ENCODE assay signal across 24 cellular contexts in the genomic region with DNA sequence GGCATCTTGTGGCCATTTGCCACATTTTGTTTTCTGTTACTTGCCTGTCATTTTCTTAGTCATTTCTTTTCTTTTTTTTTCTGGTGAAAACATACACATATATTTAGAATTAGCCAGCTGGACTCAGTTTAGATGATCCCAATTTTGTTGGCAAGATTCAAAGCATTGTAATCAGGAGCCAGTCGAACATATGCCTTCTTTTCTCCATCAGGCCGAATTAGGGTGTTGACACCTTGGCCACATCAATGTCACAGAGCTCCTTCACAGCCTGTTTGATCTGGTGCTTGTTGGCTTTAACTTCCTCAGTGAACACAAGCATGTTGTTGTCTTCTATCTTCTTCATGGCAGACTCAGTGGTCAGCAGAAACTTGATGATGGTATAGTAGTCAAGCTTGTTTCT. TPM values are rescaled to one million over a fixed set of nuclear protein-coding genes. Genes with fewer than 3 reads are reported as not detected.
A peak's percentile ranks its signal among the peaks of the same experiment; 100 is the strongest.
DNase-seq lines count a peak whose midpoint lies in the region; ATAC-seq and TF ChIP-seq lines count a peak whose summit lies in the region.
"Had no signal": no experiment of that assay in that cellular context is flagged by ENCODE, and none has a peak within 500 bp of the region (broad histone marks: within the 10 kb centered on the region; RNA-seq: fewer than 3 reads in every experiment).

No MANE protein-coding gene starts in this region.

- H3K4me1 Mint-ChIP-seq in activated naive CD8-positive, alpha-beta T cell (ENCODE audit: low read depth), result peaks cover 32% of the 10 kb centered on the region
- H3K4me1 Mint-ChIP-seq in activated naive CD8-positive, alpha-beta T cell treated with anti-CD3 and anti-CD28 coated beads, Interleukin-2, amount 50 U/mL, for 24 hours, result peaks cover 20% of the 10 kb centered on the region
- H3K4me1 Mint-ChIP-seq in effector memory CD8-positive, alpha-beta T cell (ENCODE audit: low read depth in 2 of 2), result peaks cover 23 to 31% of the 10 kb centered on the region in 2 donors
- H3K4me1 Mint-ChIP-seq in type B pancreatic cell (ENCODE audit: unreplicated experiment), result no peaks in the 10 kb centered on the region

- in situ Hi-C loops in G401 (cut with HindIII; ENCODE audit: low sequenced_read_pairs), result no loop called here

- no peaks in the 10 kb centered on the region for H3K27me3 ChIP-seq in MG63
- H3K27me3 ChIP-seq: SJCRH30 had no signal

- no peak overlapping the region for H3K27ac Mint-ChIP-seq in activated naive CD8-positive, alpha-beta T cell
- H3K27ac Mint-ChIP-seq in activated naive CD8-positive, alpha-beta T cell treated with anti-CD3 and anti-CD28 coated beads, Interleukin-2, amount 50 U/mL, for 24 hours, result no peak overlapping the region
- H3K27ac Mint-ChIP-seq in effector memory CD8-positive, alpha-beta T cell, result peak overlapping the region in 1 of 2 donors; percentile 30
- H3K27ac Mint-ChIP-seq in type B pancreatic cell, result no peak overlapping the region
- H3K27ac Mint-ChIP-seq: HFFc6 had no signal

- no peaks in the 10 kb centered on the region for H3K9me3 ChIP-seq in MG63
- H3K9me3 ChIP-seq: HAP-1, SJCRH30 had no signal

- no peaks in the 10 kb centered on the region for H3K27me3 Mint-ChIP-seq in activated naive CD8-positive, alpha-beta T cell
- H3K27me3 Mint-ChIP-seq in activated naive CD8-positive, alpha-beta T cell treated with anti-CD3 and anti-CD28 coated beads, Interleukin-2, amount 50 U/mL, for 24 hours, result no peaks in the 10 kb centered on the region
- H3K27me3 Mint-ChIP-seq in effector memory CD8-positive, alpha-beta T cell, result no peaks in the 10 kb centered on the region
- H3K27me3 Mint-ChIP-seq in type B pancreatic cell, result no peaks in the 10 kb centered on the region

- H3K4me3 Mint-ChIP-seq in activated naive CD8-positive, alpha-beta T cell, result peak overlapping the region; percentile 17
- H3K4me3 Mint-ChIP-seq in activated naive CD8-positive, alpha-beta T cell treated with anti-CD3 and anti-CD28 coated beads, Interleukin-2, amount 50 U/mL, for 24 hours, result no peak overlapping the region
- peak overlapping the region; percentile 7 to 14 for H3K4me3 Mint-ChIP-seq in effector memory CD8-positive, alpha-beta T cell
- no peak overlapping the region for H3K4me3 Mint-ChIP-seq in type B pancreatic cell
- H3K4me3 Mint-ChIP-seq: HFFc6 had no signal

- H3K36me3 ChIP-seq in MG63, result peaks cover 9% of the 10 kb centered on the region

- no peak overlapping the region for H3K4me3 ChIP-seq in MG63
- H3K4me3 ChIP-seq: GM12878, HAP-1, SJCRH30 had no signal

- peaks cover 7% of the 10 kb centered on the region for H3K36me3 Mint-ChIP-seq in activated naive CD8-positive, alpha-beta T cell
- peaks cover 39% of the 10 kb centered on the region for H3K36me3 Mint-ChIP-seq in activated naive CD8-positive, alpha-beta T cell treated with anti-CD3 and anti-CD28 coated beads, Interleukin-2, amount 50 U/mL, for 24 hours (ENCODE audit: low read depth)
- no peaks in the 10 kb centered on the region for H3K36me3 Mint-ChIP-seq in effector memory CD8-positive, alpha-beta T cell (ENCODE audit: insufficient read depth)
- peaks cover 35% of the 10 kb centered on the region for H3K36me3 Mint-ChIP-seq in type B pancreatic cell

- ATAC-seq in activated naive CD8-positive, alpha-beta T cell treated with anti-CD3 and anti-CD28 coated beads, Interleukin-2, amount 50 U/mL, for 24 hours, result no peak
- no peak for ATAC-seq in effector memory CD8-positive, alpha-beta T cell (replicated peaks)
- ATAC-seq: GM12878, PC-3 had no signal

- H3K9me3 Mint-ChIP-seq in activated naive CD8-positive, alpha-beta T cell (ENCODE audit: low read depth), result no peaks in the 10 kb centered on the region
- no peaks in the 10 kb centered on the region for H3K9me3 Mint-ChIP-seq in activated naive CD8-positive, alpha-beta T cell treated with anti-CD3 and anti-CD28 coated beads, Interleukin-2, amount 50 U/mL, for 24 hours
- H3K9me3 Mint-ChIP-seq in effector memory CD8-positive, alpha-beta T cell, result no peaks in the 10 kb centered on the region
- H3K9me3 Mint-ChIP-seq in type B pancreatic cell, result no peaks in the 10 kb centered on the region
- H3K9me3 Mint-ChIP-seq: HFFc6 had no signal

- no peak overlapping the region for H3K27ac ChIP-seq in substantia nigra (ENCODE audit: low read depth, low read length, poor library complexity, severe bottlenecking)
- H3K27ac ChIP-seq: SJCRH30 had no signal

- DNase-seq in activated naive CD8-positive, alpha-beta T cell treated with anti-CD3 and anti-CD28 coated beads, Interleukin-2, amount 50 U/mL, for 24 hours, result no peak
- peak; percentile 74 for DNase-seq in G401 (ENCODE audit: low spot score)
- no peak for DNase-seq in effector memory CD8-positive, alpha-beta T cell
- DNase-seq in substantia nigra (lab: John Stamatoyannopoulos, UW), result no peak
- DNase-seq in MG63, result no peak
- DNase-seq in type B pancreatic cell (ENCODE audit: extremely low spot score, unreplicated experiment), result no peak
- DNase-seq: COR-L47; GDM1; GOT3; HFFc6; IMR-90; KG1; MM.1S; NCI-H1694; NCI-H2029 treated with DMSO at 0.1 percent for 48 hours; NCI-H446 treated with DMSO at 0.1 percent for 48 hours; NCI-H526; NCI-H82; NK-92 treated with Interleukin-12 subunit alpha and Interleukin-12 subunit beta, amount 100 ng/mL, for 24 hours; PC-3; SJCRH30 had no signal

- TF ChIP-seq CTCF in type B pancreatic cell (conservative IDR thresholded peaks at IDR 0.05), result no peak

RNA-seq across cellular contexts. Expression of a gene that starts 32.6 kb away (rescaled TPM):
- total RNA-seq in G401 (2014; rRNA removed; shearing (Covaris generic)), result 21.0 and 42.3 TPM in 2 replicates
- 17.2 and 22.2 TPM in 2 replicates for total RNA-seq in MG63 (2014; rRNA removed; shearing (Covaris generic); ENCODE audit: low replicate concordance)
- total RNA-seq in type B pancreatic cell (ENCODE audit: low replicate concordance), result 45.1 and 66.5 TPM in 2 replicates

Comparison
In these comparisons a context has a peak if more than half of its experiments do, and no peak if none do; other contexts are left out.
1. H3K4me3 Mint-ChIP-seq: peak in activated naive CD8-positive, alpha-beta T cell (single experiment) and effector memory CD8-positive, alpha-beta T cell (2 of 2); none in activated naive CD8-positive, alpha-beta T cell treated with anti-CD3 and anti-CD28 coated beads, Interleukin-2, amount 50 U/mL, for 24 hours (single experiment) and type B pancreatic cell (single experiment).